In the genomic region with DNA sequence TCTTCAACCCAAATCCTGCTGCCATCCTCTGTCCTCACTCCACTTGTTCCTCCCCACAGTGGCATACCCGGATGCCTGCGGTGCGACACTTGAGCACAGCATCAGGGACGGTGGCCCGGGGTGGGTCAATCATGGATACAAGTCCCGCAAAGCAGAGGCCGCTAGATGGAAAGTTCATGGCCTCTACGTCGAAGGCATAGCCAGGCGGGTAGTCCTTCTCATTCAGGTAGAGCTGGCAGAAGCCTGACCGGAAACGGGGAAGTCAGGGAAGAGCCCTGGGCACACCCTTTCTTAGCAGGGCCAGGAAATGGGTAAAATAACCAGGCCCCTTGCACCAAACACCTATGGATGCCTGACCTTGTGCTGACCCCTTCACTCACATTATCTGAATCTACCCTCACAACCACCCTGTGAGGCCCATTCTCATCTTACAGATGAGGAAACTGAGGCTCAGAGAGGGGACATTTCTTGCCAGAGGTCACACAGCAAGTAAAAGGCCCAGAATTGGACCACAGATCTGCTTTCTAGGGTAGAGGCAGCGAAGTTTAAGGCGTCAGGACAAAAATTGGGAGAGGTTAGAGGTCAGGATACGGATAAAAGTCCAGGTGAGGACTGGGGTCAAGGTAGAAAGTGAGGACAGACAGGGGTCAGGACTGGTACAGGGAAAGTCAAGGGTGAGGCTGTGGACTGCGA, we compare ENCODE assay signal across 12 cellular contexts. TPM values are rescaled to one million over a fixed set of nuclear protein-coding genes. Genes with fewer than 3 reads are reported as not detected.
DNase-seq lines count a peak whose midpoint lies in the region; ATAC-seq, FAIRE-seq and TF ChIP-seq lines count a peak whose summit lies in the region.
"Had no signal": no experiment of that assay in that cellular context is flagged by ENCODE, and none has a peak within 500 bp of the region (broad histone marks: within the 10 kb centered on the region; RNA-seq: fewer than 3 reads in every experiment).

No MANE protein-coding gene starts in this region.

- H2BK5ac ChIP-seq in mesendoderm (ENCODE audit: low read length): no peak overlapping the region

- H3K79me1 ChIP-seq in mesendoderm (ENCODE audit: low read length): no peaks in the 10 kb centered on the region

- peak overlapping the region; percentile 78 for H3K56ac ChIP-seq in mesendoderm (ENCODE audit: low read length)

- peak overlapping the region; percentile 48 for H3K4me3 Mint-ChIP-seq in stimulated activated naive CD8-positive, alpha-beta T cell treated with anti-CD3 and anti-CD28 coated beads, Interleukin-15, Interleukin-2, amounts not matched to agents 100 ng/mL and 50 ng/mL, for 24 hours
- H3K4me3 Mint-ChIP-seq in astrocyte (ENCODE audit: unreplicated experiment): peak overlapping the region; percentile 10

- TF ChIP-seq CTCF in astrocyte (IDR thresholded peaks at IDR 0.05; ENCODE audit: insufficient read depth, low read depth, low read length): no peak

- ATAC-seq in stimulated activated naive CD8-positive, alpha-beta T cell treated with anti-CD3 and anti-CD28 coated beads, Interleukin-15, Interleukin-2, amounts not matched to agents 100 U/mL and 50 U/mL, for 24 hours: no peak
- no peak for ATAC-seq in GM21528 (IDR thresholded peaks at IDR 0.05; ENCODE audit: low FRiP score, unreplicated experiment)

- H3K4me3 ChIP-seq in astrocyte (ENCODE audit: insufficient read depth, low read depth, low read length) (no peak overlapping the region), mesendoderm (ENCODE audit: low read length) (no peak overlapping the region)

- no peaks in the 10 kb centered on the region for H4K20me1 ChIP-seq in astrocyte (ENCODE audit: insufficient read depth, low read length)

- H3K27ac Mint-ChIP-seq in stimulated activated naive CD8-positive, alpha-beta T cell treated with anti-CD3 and anti-CD28 coated beads, Interleukin-15, Interleukin-2, amounts not matched to agents 100 ng/mL and 50 ng/mL, for 24 hours: no peak overlapping the region
- H3K27ac Mint-ChIP-seq in astrocyte (ENCODE audit: unreplicated experiment): no peak overlapping the region

- no peak overlapping the region for H2AK5ac ChIP-seq in mesendoderm (ENCODE audit: low read length)

- H4K8ac ChIP-seq in mesendoderm (ENCODE audit: low read depth, low read length): no peak overlapping the region

- no peak overlapping the region for H2BK15ac ChIP-seq in mesendoderm (replicated peaks; ENCODE audit: low read depth)

- no peak overlapping the region for H3K4ac ChIP-seq in mesendoderm (ENCODE audit: low read depth, low read length)

- H3K36me3 Mint-ChIP-seq in stimulated activated naive CD8-positive, alpha-beta T cell treated with anti-CD3 and anti-CD28 coated beads, Interleukin-15, Interleukin-2, amounts not matched to agents 100 ng/mL and 50 ng/mL, for 24 hours (ENCODE audit: low read depth): no peaks in the 10 kb centered on the region
- H3K36me3 Mint-ChIP-seq in astrocyte (ENCODE audit: low read depth, unreplicated experiment): no peaks in the 10 kb centered on the region

- H3K4me1 ChIP-seq in astrocyte (ENCODE audit: insufficient read depth, low read length) (peaks cover 2% of the 10 kb centered on the region), mesendoderm (ENCODE audit: control insufficient read depth, low read depth, low read length) (no peaks in the 10 kb centered on the region)

- H3K18ac ChIP-seq in mesendoderm (ENCODE audit: low read length): no peak overlapping the region

- no peak overlapping the region for H3K23ac ChIP-seq in mesendoderm (ENCODE audit: low read length)

- no peaks in the 10 kb centered on the region for H3K9me3 Mint-ChIP-seq in stimulated activated naive CD8-positive, alpha-beta T cell treated with anti-CD3 and anti-CD28 coated beads, Interleukin-15, Interleukin-2, amounts not matched to agents 100 ng/mL and 50 ng/mL, for 24 hours
- no peaks in the 10 kb centered on the region for H3K9me3 Mint-ChIP-seq in astrocyte (ENCODE audit: unreplicated experiment)

- H3K79me2 ChIP-seq in astrocyte (ENCODE audit: insufficient read depth, low read length): no peaks in the 10 kb centered on the region
- H3K79me2 ChIP-seq in mesendoderm (ENCODE audit: control insufficient read depth, insufficient read depth, low read length): no peaks in the 10 kb centered on the region

- H3K9ac ChIP-seq in astrocyte (ENCODE audit: low read length) (no peak overlapping the region), mesendoderm (ENCODE audit: low read length) (peak overlapping the region; percentile 42)

- no peak for FAIRE-seq in astrocyte (lab: Jason Lieb, UNC)
- FAIRE-seq: pancreas had no signal

- no peak overlapping the region for H4K5ac ChIP-seq in mesendoderm (ENCODE audit: low read length)

- H2AFZ ChIP-seq in astrocyte (ENCODE audit: low read depth, low read length): peak overlapping the region; percentile 63

- DNase-seq in stimulated activated naive CD8-positive, alpha-beta T cell treated with anti-CD3 and anti-CD28 coated beads, Interleukin-15, Interleukin-2, amounts not matched to agents 100 U/mL and 50 U/mL, for 24 hours: no peak
- DNase-seq in astrocyte (ENCODE audit: low read depth): no peak
- no peak for DNase-seq in mesendoderm
- DNase-seq in NCI-H446 (lab: John Stamatoyannopoulos, UW): no peak
- no peak for DNase-seq in NCI-H2107 treated with DMSO at 0.1 percent for 48 hours (lab: John Stamatoyannopoulos, UW; ENCODE audit: unreplicated experiment)
- no peak for DNase-seq in NCI-H187 treated with DMSO at 0.1 percent for 48 hours (lab: John Stamatoyannopoulos, UW)
- DNase-seq: amniotic stem cell had no signal

- H3K36me3 ChIP-seq in astrocyte (ENCODE audit: insufficient read depth, low read length) (no peaks in the 10 kb centered on the region), mesendoderm (ENCODE audit: control insufficient read depth, insufficient read depth, low read length) (no peaks in the 10 kb centered on the region)
- H3K36me3 ChIP-seq: gastroesophageal sphincter, pancreas had no signal

- H3K4me2 ChIP-seq in astrocyte (ENCODE audit: low read length) (peak overlapping the region; percentile 86), mesendoderm (ENCODE audit: low read length) (no peak overlapping the region)

- peaks cover 9% of the 10 kb centered on the region for H3K4me1 Mint-ChIP-seq in stimulated activated naive CD8-positive, alpha-beta T cell treated with anti-CD3 and anti-CD28 coated beads, Interleukin-15, Interleukin-2, amounts not matched to agents 100 ng/mL and 50 ng/mL, for 24 hours (ENCODE audit: low read depth)
- no peaks in the 10 kb centered on the region for H3K4me1 Mint-ChIP-seq in astrocyte (ENCODE audit: low read depth, unreplicated experiment)

- H3K27ac ChIP-seq in astrocyte (ENCODE audit: low read depth, low read length): no peak overlapping the region
- H3K27ac ChIP-seq in mesendoderm (ENCODE audit: low read depth, low read length): no peak overlapping the region
- H3K27ac ChIP-seq: gastroesophageal sphincter, pancreas had no signal

- H2BK120ac ChIP-seq in mesendoderm (ENCODE audit: low read depth, low read length): no peak overlapping the region

- H3K9me3 ChIP-seq in astrocyte (ENCODE audit: insufficient read depth, low read depth, low read length): no peaks in the 10 kb centered on the region
- H3K9me3 ChIP-seq: pancreas had no signal

- no CpG with 5 or more reads among the region's 16 CpGs for WGBS in mesendoderm (ENCODE audit: extremely low coverage, insufficient coverage, low lambda C conversion rate)

- H3K27me3 Mint-ChIP-seq in stimulated activated naive CD8-positive, alpha-beta T cell treated with anti-CD3 and anti-CD28 coated beads, Interleukin-15, Interleukin-2, amounts not matched to agents 100 ng/mL and 50 ng/mL, for 24 hours: peaks cover 40% of the 10 kb centered on the region
- H3K27me3 Mint-ChIP-seq in astrocyte (ENCODE audit: low read depth, unreplicated experiment): peaks cover 76% of the 10 kb centered on the region

- H3K27me3 ChIP-seq in astrocyte (ENCODE audit: insufficient read depth, low read length): peaks cover 12% of the 10 kb centered on the region
- H3K27me3 ChIP-seq in mesendoderm (ENCODE audit: insufficient read depth, low read length, poor library complexity): no peaks in the 10 kb centered on the region
- H3K27me3 ChIP-seq: pancreas had no signal

RNA-seq across cellular contexts. Expression of gene ATP4A, which starts 6.5 kb away (rescaled TPM):
- not detected in 2 replicates for total RNA-seq in astrocyte
- 0.11 TPM for polyA plus RNA-seq in mesendoderm (2013, experiment 1 of 2)
- 0.11 TPM for polyA plus RNA-seq in mesendoderm (2013, experiment 2 of 2)
- total RNA-seq: gastroesophageal sphincter had no signal
- polyA plus RNA-seq: IgD-negative memory B cell had no signal

RNA-seq across cellular contexts. Expression of gene TMEM147, which starts 11.6 kb away (rescaled TPM):
- 68.2 and 69.3 TPM in 2 replicates for total RNA-seq in astrocyte
- 129 TPM for polyA plus RNA-seq in mesendoderm (2013, experiment 1 of 2)
- polyA plus RNA-seq in mesendoderm (2013, experiment 2 of 2): 132 TPM

RNA-seq across cellular contexts. Expression of gene GAPDHS, which starts 23.7 kb away (rescaled TPM):
- not detected in 2 replicates for total RNA-seq in astrocyte
- 0.10 TPM for polyA plus RNA-seq in mesendoderm (2013, experiment 1 of 2)
- polyA plus RNA-seq in mesendoderm (2013, experiment 2 of 2): 0.03 TPM
- total RNA-seq: gastroesophageal sphincter, pancreas had no signal
- polyA plus RNA-seq: IgD-negative memory B cell, pancreas had no signal

RNA-seq across cellular contexts. Expression of gene SBSN, which starts 28.9 kb away (rescaled TPM):
- total RNA-seq in astrocyte: 0.18 and 0.38 TPM in 2 replicates
- not detected for polyA plus RNA-seq in mesendoderm (2013, experiment 1 of 2)
- not detected for polyA plus RNA-seq in mesendoderm (2013, experiment 2 of 2)
- total RNA-seq: pancreas had no signal
- polyA plus RNA-seq: IgD-negative memory B cell had no signal

RNA-seq across cellular contexts. Expression of gene PMIS2, which starts 29.0 kb away (rescaled TPM):
- not detected in 2 replicates for total RNA-seq in astrocyte
- not detected for polyA plus RNA-seq in mesendoderm (2013, experiment 1 of 2)
- polyA plus RNA-seq in mesendoderm (2013, experiment 2 of 2): not detected
- total RNA-seq: gastroesophageal sphincter, pancreas had no signal
- polyA plus RNA-seq: IgD-negative memory B cell, pancreas had no signal
